ENCODE assay signal across 8 cellular contexts in genomic region chr9:61330342-61331092, GRCh38.
DNase-seq lines count a peak whose midpoint lies in the region; ATAC-seq and TF ChIP-seq lines count a peak whose summit lies in the region.
"Not testable (repeated sequence)": the region's sequence is repeated elsewhere in the genome, so short reads cannot be mapped to it uniquely, and the experiment has no call there.

No MANE protein-coding gene starts in this region.

- intact Hi-C loops in left cardiac atrium (cut with DNase I); lower lobe of right lung (cut with DNase I): not testable (repeated sequence)

- not testable (repeated sequence) for H4K8ac ChIP-seq in trophoblast cell (ENCODE audit: low read depth, low read length)

- H3K4me3 ChIP-seq in GM23338 (peak overlapping the region; percentile 51), RWPE2 (ENCODE audit: severe bottlenecking) (peak overlapping the region; percentile 46), astrocyte of the cerebellum (ENCODE audit: low read depth, low read length) (peak overlapping the region; percentile 34), suprapubic skin (peak overlapping the region; percentile 36)
- not testable (repeated sequence) for H3K4me3 ChIP-seq in lower lobe of right lung; trophoblast cell (ENCODE audit: low read depth, low read length)

- H3K23ac ChIP-seq in trophoblast cell (ENCODE audit: low read length), result not testable (repeated sequence)

- not testable (repeated sequence) for H3K18ac ChIP-seq in trophoblast cell (ENCODE audit: low read length)

- H3K9me3 ChIP-seq in RWPE2 (ENCODE audit: severe bottlenecking); lower lobe of right lung; trophoblast cell (ENCODE audit: insufficient read depth, low read depth, low read length); suprapubic skin: not testable (repeated sequence)

- H3K36me3 ChIP-seq in GM23338 (ENCODE audit: insufficient read depth); RWPE2 (ENCODE audit: low read depth); lower lobe of right lung; trophoblast cell (ENCODE audit: control insufficient read depth in 1 of 2, insufficient read depth in 2 of 2, low read length in 2 of 2); suprapubic skin: not testable (repeated sequence)

- not testable (repeated sequence) for H3K36me3 Mint-ChIP-seq in GM23338 (ENCODE audit: low read depth); endothelial cell (ENCODE audit: low read depth, unreplicated experiment)

- not testable (repeated sequence) for H3K27me3 ChIP-seq in GM23338 (ENCODE audit: insufficient read depth); RWPE2 (ENCODE audit: insufficient read depth, poor library complexity, severe bottlenecking); lower lobe of right lung (ENCODE audit: low read depth); trophoblast cell (ENCODE audit: insufficient read depth, low read length); suprapubic skin

- H2AK5ac ChIP-seq in trophoblast cell (ENCODE audit: low read length), result not testable (repeated sequence)

- H3K14ac ChIP-seq in trophoblast cell (ENCODE audit: low read length), result not testable (repeated sequence)

- H3K27ac ChIP-seq in GM23338 (ENCODE audit: low read depth); RWPE2 (ENCODE audit: poor library complexity, severe bottlenecking); lower lobe of right lung; trophoblast cell (ENCODE audit: low read depth, low read length); suprapubic skin: not testable (repeated sequence)

- no CpG with 5 or more reads among the region's 75 CpGs for WGBS in trophoblast cell (ENCODE audit: extremely low coverage, insufficient coverage, insufficient read length)
- 4% methylated on average over 3 of the region's 75 CpGs for WGBS in suprapubic skin

- not testable (repeated sequence) for H2BK5ac ChIP-seq in trophoblast cell (ENCODE audit: low read depth, low read length, poor library complexity)

- TF ChIP-seq POLR2A in suprapubic skin (IDR thresholded peaks at IDR 0.05), result not testable (repeated sequence)

- H2BK12ac ChIP-seq in trophoblast cell (ENCODE audit: low read length), result not testable (repeated sequence)

- not testable (repeated sequence) for H3K79me1 ChIP-seq in trophoblast cell (ENCODE audit: low read length)

- not testable (repeated sequence) for H3K27ac Mint-ChIP-seq in GM23338; endothelial cell (ENCODE audit: unreplicated experiment)

- in situ Hi-C loops in astrocyte of the cerebellum (cut with HindIII; ENCODE audit: low sequenced_read_pairs), result not testable (repeated sequence)

- H4K91ac ChIP-seq in trophoblast cell (ENCODE audit: low read depth, low read length), result not testable (repeated sequence)

- not testable (repeated sequence) for H3K79me2 ChIP-seq in GM23338 (replicated peaks; ENCODE audit: insufficient read depth); trophoblast cell (ENCODE audit: control insufficient read depth, insufficient read depth, low read length, poor library complexity)

- H3K4me2 ChIP-seq in GM23338, result peak overlapping the region; percentile 62; the same call in 1 of the 2 replicates
- peak overlapping the region; percentile 54 for H3K4me2 ChIP-seq in trophoblast cell (ENCODE audit: low read length)

- H3K27me3 Mint-ChIP-seq in GM23338 (ENCODE audit: insufficient read depth, low read depth, poor library complexity); endothelial cell (ENCODE audit: unreplicated experiment): not testable (repeated sequence)

- not testable (repeated sequence) for H3K4me1 Mint-ChIP-seq in GM23338; endothelial cell (ENCODE audit: unreplicated experiment)

- TF ChIP-seq EP300 in suprapubic skin (IDR thresholded peaks at IDR 0.05), result not testable (repeated sequence)

- H2AFZ ChIP-seq in GM23338; trophoblast cell (ENCODE audit: insufficient read depth, low read length, poor library complexity): not testable (repeated sequence)

- H4K12ac ChIP-seq in trophoblast cell (ENCODE audit: low read depth, low read length), result not testable (repeated sequence)

- H4K20me1 ChIP-seq in GM23338 (replicated peaks; ENCODE audit: insufficient read depth), result not testable (repeated sequence)

- not testable (repeated sequence) for H3K9me2 ChIP-seq in GM23338 (ENCODE audit: insufficient read depth)

- TF ChIP-seq CTCF in GM23338 (conservative IDR thresholded peaks at IDR 0.05; ENCODE audit: low read depth in 2 of 2); RWPE2 (IDR thresholded peaks at IDR 0.05; ENCODE audit: poor library complexity, severe bottlenecking); astrocyte of the cerebellum (IDR thresholded peaks at IDR 0.05; ENCODE audit: low read depth, low read length, missing control alignments); endothelial cell (IDR thresholded peaks at IDR 0.05; ENCODE audit: unreplicated experiment); lower lobe of right lung (IDR thresholded peaks at IDR 0.05); suprapubic skin (IDR thresholded peaks at IDR 0.05): not testable (repeated sequence)

- not testable (repeated sequence) for H3F3A ChIP-seq in GM23338 (replicated peaks; ENCODE audit: low read depth)

- peak overlapping the region; percentile 69 for H3K4me3 Mint-ChIP-seq in GM23338
- not testable (repeated sequence) for H3K4me3 Mint-ChIP-seq in endothelial cell (ENCODE audit: unreplicated experiment)

- ATAC-seq in GM23338; RWPE2 (ENCODE audit: low read depth); left cardiac atrium; lower lobe of right lung: not testable (repeated sequence)

- H3K9me3 Mint-ChIP-seq in GM23338; endothelial cell (ENCODE audit: unreplicated experiment): not testable (repeated sequence)

- not testable (repeated sequence) for H3K4ac ChIP-seq in trophoblast cell (ENCODE audit: low read depth, low read length)

- DNase-seq in GM23338 (ENCODE audit: low spot score); astrocyte of the cerebellum (ENCODE audit: low read depth); trophoblast cell; suprapubic skin (ENCODE audit: low spot score in 2 of 2): not testable (repeated sequence)
- DNase-seq in RWPE2 (ENCODE audit: low spot score), result peak; percentile 68
- peak; percentile 4 for DNase-seq in endothelial cell (ENCODE audit: low spot score)
- peak; percentile 19 for DNase-seq in left cardiac atrium
- peak; percentile 34 for DNase-seq in lower lobe of right lung

- H3K9ac ChIP-seq in trophoblast cell (ENCODE audit: low read length), result not testable (repeated sequence)

- H3K4me1 ChIP-seq in GM23338 (ENCODE audit: insufficient read depth); RWPE2 (ENCODE audit: insufficient read depth, poor library complexity, severe bottlenecking); lower lobe of right lung; trophoblast cell (ENCODE audit: control insufficient read depth in 1 of 2, insufficient read depth in 2 of 2, low read length in 2 of 2); suprapubic skin: not testable (repeated sequence)

- not testable (repeated sequence) for H2BK120ac ChIP-seq in trophoblast cell (ENCODE audit: insufficient read depth, low read length, poor library complexity)
